Comparison of ENCODE assay signal across 1 cellular context in the genomic region with DNA sequence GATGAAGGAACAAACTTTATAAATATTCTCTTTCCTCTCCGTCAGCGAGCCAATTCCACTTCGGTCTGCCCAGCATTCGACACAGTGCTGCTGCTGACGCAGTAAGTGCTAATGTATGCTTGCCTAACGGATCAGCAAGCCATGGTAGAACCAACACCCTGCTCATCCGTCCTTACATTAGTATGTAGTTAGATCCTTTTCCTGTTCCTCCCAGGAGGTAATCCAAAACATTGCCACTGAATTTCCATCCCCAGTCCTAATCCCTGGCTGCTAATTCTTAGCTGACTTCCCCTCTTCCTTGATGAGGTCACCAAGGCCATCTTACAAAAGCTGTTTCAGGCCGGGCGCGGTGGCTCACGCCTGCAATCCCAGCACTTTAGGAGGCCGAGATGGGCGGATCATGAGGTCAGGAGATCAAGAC.
TF ChIP-seq lines count a peak whose summit lies in the region.

No MANE protein-coding gene starts in this region.

TF ChIP-seq in HepG2, 621 proteins besides CTCF, POLR2A, EP300 and RAD21 (continued from another document):
- TF ChIP-seq, protein P1, sequence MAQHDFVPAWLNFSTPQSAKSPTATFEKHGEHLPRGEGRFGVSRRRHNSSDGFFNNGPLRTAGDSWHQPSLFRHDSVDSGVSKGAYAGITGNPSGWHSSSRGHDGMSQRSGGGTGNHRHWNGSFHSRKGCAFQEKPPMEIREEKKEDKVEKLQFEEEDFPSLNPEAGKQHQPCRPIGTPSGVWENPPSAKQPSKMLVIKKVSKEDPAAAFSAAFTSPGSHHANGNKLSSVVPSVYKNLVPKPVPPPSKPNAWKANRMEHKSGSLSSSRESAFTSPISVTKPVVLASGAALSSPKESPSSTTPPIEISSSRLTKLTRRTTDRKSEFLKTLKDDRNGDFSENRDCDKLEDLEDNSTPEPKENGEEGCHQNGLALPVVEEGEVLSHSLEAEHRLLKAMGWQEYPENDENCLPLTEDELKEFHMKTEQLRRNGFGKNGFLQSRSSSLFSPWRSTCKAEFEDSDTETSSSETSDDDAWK (CRISPR knock-in tag; IDR thresholded peaks at IDR 0.05): no peak
- TF ChIP-seq, protein P2, sequence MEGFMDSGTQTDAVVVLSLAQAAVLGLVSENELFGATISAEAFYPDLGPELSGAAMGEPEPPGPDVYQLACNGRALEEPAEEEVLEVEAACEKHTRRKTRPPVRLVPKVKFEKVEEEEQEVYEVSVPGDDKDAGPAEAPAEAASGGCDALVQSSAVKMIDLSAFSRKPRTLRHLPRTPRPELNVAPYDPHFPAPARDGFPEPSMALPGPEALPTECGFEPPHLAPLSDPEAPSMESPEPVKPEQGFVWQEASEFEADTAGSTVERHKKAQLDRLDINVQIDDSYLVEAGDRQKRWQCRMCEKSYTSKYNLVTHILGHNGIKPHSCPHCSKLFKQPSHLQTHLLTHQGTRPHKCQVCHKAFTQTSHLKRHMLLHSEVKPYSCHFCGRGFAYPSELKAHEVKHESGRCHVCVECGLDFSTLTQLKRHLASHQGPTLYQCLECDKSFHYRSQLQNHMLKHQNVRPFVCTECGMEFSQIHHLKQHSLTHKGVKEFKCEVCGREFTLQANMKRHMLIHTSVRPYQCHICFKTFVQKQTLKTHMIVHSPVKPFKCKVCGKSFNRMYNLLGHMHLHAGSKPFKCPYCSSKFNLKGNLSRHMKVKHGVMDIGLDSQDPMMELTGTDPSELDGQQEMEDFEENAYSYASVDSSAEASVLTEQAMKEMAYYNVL (CRISPR knock-in tag; IDR thresholded peaks at IDR 0.05; ENCODE audit: borderline replicate concordance): no peak
- TF ChIP-seq ZNF143 (CRISPR knock-in tag; IDR thresholded peaks at IDR 0.05): no peak
